Comparison of ENCODE assay signal across 18 cellular contexts in the genomic region with DNA sequence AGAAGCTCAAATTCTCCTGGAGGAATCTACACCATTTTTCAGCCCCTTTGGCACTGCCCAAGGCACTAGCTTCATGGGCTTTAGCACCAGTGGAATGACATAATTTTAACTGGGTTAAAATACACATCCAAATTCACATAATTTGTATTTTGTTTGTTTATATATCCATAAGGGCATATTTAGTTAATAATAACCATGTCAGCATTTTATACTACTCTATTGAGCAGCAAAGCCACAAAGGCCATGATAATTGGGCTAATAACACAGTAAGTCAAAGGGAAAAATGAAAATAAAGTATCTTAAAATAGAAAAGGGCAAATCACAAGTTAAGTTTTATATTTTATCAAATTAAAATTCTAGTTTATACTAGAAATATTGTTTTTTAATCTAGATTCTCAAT.
DNase-seq lines count a peak whose midpoint lies in the region; ATAC-seq, FAIRE-seq and TF ChIP-seq lines count a peak whose summit lies in the region.
"Had no signal": no experiment of that assay in that cellular context is flagged by ENCODE, and none has a peak within 500 bp of the region (broad histone marks: within the 10 kb centered on the region; RNA-seq: fewer than 3 reads in every experiment).

No MANE protein-coding gene starts in this region.

- H3K4me2 ChIP-seq in HepG2 (ENCODE audit: low read depth, low read length): no peak overlapping the region
- no peak overlapping the region for H3K4me2 ChIP-seq in K562 (ENCODE audit: insufficient read depth, low read length)
- H3K4me2 ChIP-seq: BLaER1 treated with 17β-estradiol and CSF1 and Interleukin-3, amounts not matched to agents 10 nM and 100 nM had no signal

- H3K9me3 Mint-ChIP-seq in activated CD4-positive, alpha-beta T cell treated with anti-CD3 and anti-CD28 coated beads for 36 hours (ENCODE audit: low read depth): peaks cover under 1% of the 10 kb centered on the region

- TF ChIP-seq RAD21 in HepG2 (CRISPR knock-in tag; IDR thresholded peaks at IDR 0.05): no peak
- no peak for TF ChIP-seq RAD21 in K562 (CRISPR knock-in tag; conservative IDR thresholded peaks at IDR 0.05 in 1 of 2, IDR thresholded peaks at IDR 0.05 in 1 of 2)

- H2AFZ ChIP-seq in HepG2 (ENCODE audit: low read length): no peak overlapping the region
- no peak overlapping the region for H2AFZ ChIP-seq in K562 (ENCODE audit: low read depth, low read length)

- no peaks in the 10 kb centered on the region for H3K4me1 ChIP-seq in HepG2 (ENCODE audit: insufficient read depth, low read length)
- no peaks in the 10 kb centered on the region for H3K4me1 ChIP-seq in right lobe of liver
- H3K4me1 ChIP-seq in K562 (replicated peaks in 1 of 2; ENCODE audit: control insufficient read depth in 2 of 2, insufficient read depth in 2 of 2, low read length in 2 of 2): no peaks in the 10 kb centered on the region
- H3K4me1 ChIP-seq: BLaER1 treated with 17β-estradiol and CSF1 and Interleukin-3, amounts not matched to agents 10 nM and 100 nM; Caco-2 had no signal

- BruUV-seq in HepG2 (replicated peaks; lab: Mats Ljungman, UMichigan): no TSS peak
- BruUV-seq in K562 (replicated peaks; lab: Mats Ljungman, UMichigan): no TSS peak

- ATAC-seq in HepG2 (no peak), right lobe of liver (no peak), K562 (no peak)
- no peak for ATAC-seq in activated CD4-positive, alpha-beta T cell treated with anti-CD3 and anti-CD28 coated beads for 36 hours
- ATAC-seq: CD8-positive, alpha-beta T cell had no signal

- no peak for TF ChIP-seq EP300 in HepG2 (IDR thresholded peaks at IDR 0.05; ENCODE audit: low read depth in 2 of 2, low read length in 2 of 2)
- no peak for TF ChIP-seq EP300 in HepG2 (CRISPR knock-in tag; IDR thresholded peaks at IDR 0.05; ENCODE audit: borderline replicate concordance)
- no peak for TF ChIP-seq EP300 in K562 (IDR thresholded peaks at IDR 0.05; ENCODE audit: low read length)

- no peaks in the 10 kb centered on the region for H3K36me3 ChIP-seq in HepG2 (replicated peaks in 1 of 2; ENCODE audit: control insufficient read depth in 1 of 2, insufficient read depth in 2 of 2, low read length in 2 of 2)
- H3K36me3 ChIP-seq in right lobe of liver: no peaks in the 10 kb centered on the region
- H3K36me3 ChIP-seq in K562 (ENCODE audit: control insufficient read depth, insufficient read depth, low read length): no peaks in the 10 kb centered on the region
- H3K36me3 ChIP-seq: BLaER1 treated with 17β-estradiol and CSF1 and Interleukin-3, amounts not matched to agents 10 nM and 100 nM had no signal

- H3K79me2 ChIP-seq in HepG2 (ENCODE audit: insufficient read depth, low read length) (no peaks in the 10 kb centered on the region), K562 (ENCODE audit: control insufficient read depth, insufficient read depth, low read length) (no peaks in the 10 kb centered on the region)

- H3K27me3 ChIP-seq in HepG2 (ENCODE audit: control insufficient read depth in 1 of 2, insufficient read depth in 2 of 2, low read length in 2 of 2): no peaks in the 10 kb centered on the region
- H3K27me3 ChIP-seq in right lobe of liver: no peaks in the 10 kb centered on the region
- no peaks in the 10 kb centered on the region for H3K27me3 ChIP-seq in K562 (ENCODE audit: control insufficient read depth in 2 of 2, insufficient read depth in 2 of 2, low read length in 2 of 2)
- H3K27me3 ChIP-seq: BLaER1 treated with 17β-estradiol and CSF1 and Interleukin-3, amounts not matched to agents 10 nM and 100 nM had no signal

- no peaks in the 10 kb centered on the region for H4K20me1 ChIP-seq in HepG2 (ENCODE audit: insufficient read depth, low read length)
- no peaks in the 10 kb centered on the region for H4K20me1 ChIP-seq in K562 (replicated peaks; ENCODE audit: control insufficient read depth, insufficient read depth, low read length)
- H4K20me1 ChIP-seq: BLaER1 treated with 17β-estradiol and CSF1 and Interleukin-3, amounts not matched to agents 10 nM and 100 nM had no signal

- intact Hi-C loops in HepG2 (cut with micrococcal nuclease; ENCODE audit: unreplicated experiment) (no loop called here), right lobe of liver (cut with DNase I) (no loop called here), K562 (cut with micrococcal nuclease) (no loop called here)
- intact Hi-C loops in activated CD4-positive, alpha-beta T cell treated with anti-CD3 and anti-CD28 coated beads for 36 hours (cut with DNase I, micrococcal nuclease): no loop called here

- in situ Hi-C loops in HepG2 (cut with HindIII; ENCODE audit: extremely low pct_ligation_motif_present, low pct_unique_long_range_greater_than_20kb) (no loop called here), K562 (cut with MboI) (no loop called here)

- H3K27me3 Mint-ChIP-seq in activated CD4-positive, alpha-beta T cell treated with anti-CD3 and anti-CD28 coated beads for 36 hours: no peaks in the 10 kb centered on the region
- H3K27me3 Mint-ChIP-seq: B cell; CD4-positive, alpha-beta T cell had no signal

- H3K9me1 ChIP-seq in K562 (ENCODE audit: control insufficient read depth, insufficient read depth, low read length): no peaks in the 10 kb centered on the region

- DNase-seq in HepG2 (ENCODE audit: low spot score) (no peak), right lobe of liver (no peak), K562 (ENCODE audit: extremely low read depth in 1 of 4, low spot score in 3 of 4) (no peak), kidney glomerular epithelial cell (lab: John Stamatoyannopoulos, UW) (no peak)
- no peak for DNase-seq in activated CD4-positive, alpha-beta T cell treated with anti-CD3 and anti-CD28 coated beads for 36 hours
- DNase-seq: AML-193; Caco-2; Calu3; CD4-positive, alpha-beta T cell; CD8-positive, alpha-beta T cell; DMS79 treated with DMSO at 0.1 percent for 48 hours; GF-D8 had no signal

- H3K9me3 ChIP-seq in HepG2 (ENCODE audit: low read length) (no peaks in the 10 kb centered on the region), right lobe of liver (no peaks in the 10 kb centered on the region), K562 (replicated peaks; ENCODE audit: control insufficient read depth, insufficient read depth, low read depth, low read length) (no peaks in the 10 kb centered on the region)
- H3K9me3 ChIP-seq: Caco-2 had no signal

- H3K36me3 Mint-ChIP-seq in activated CD4-positive, alpha-beta T cell treated with anti-CD3 and anti-CD28 coated beads for 36 hours (ENCODE audit: low read depth): no peaks in the 10 kb centered on the region
- H3K36me3 Mint-ChIP-seq: CD8-positive, alpha-beta T cell had no signal

- no peak for TF ChIP-seq POLR2A in HepG2 (IDR thresholded peaks at IDR 0.05; ENCODE audit: insufficient read depth in 1 of 2, low read depth in 2 of 2, low read length in 2 of 2)
- no peak for TF ChIP-seq POLR2A in right lobe of liver (IDR thresholded peaks at IDR 0.05)
- TF ChIP-seq POLR2A in K562 (conservative IDR thresholded peaks at IDR 0.05): no peak

- H3K9ac ChIP-seq in HepG2 (ENCODE audit: insufficient read depth, low read depth, low read length): no peak overlapping the region
- H3K9ac ChIP-seq in K562 (ENCODE audit: insufficient read depth in 1 of 2, low read depth in 2 of 2, low read length in 2 of 2): no peak overlapping the region
- H3K9ac ChIP-seq: BLaER1 treated with 17β-estradiol and CSF1 and Interleukin-3, amounts not matched to agents 10 nM and 100 nM had no signal

- POLR2A ChIA-PET in HepG2 (lab: Yijun Ruan, JAX): no interaction called here
- POLR2A ChIA-PET in K562 (lab: Yijun Ruan, JAX): no interaction called here
- POLR2A ChIA-PET in activated CD4-positive, alpha-beta T cell treated with anti-CD3 and anti-CD28 coated beads for 36 hours (lab: Charles Lee): no interaction called here

- no peak overlapping the region for H3K4me3 Mint-ChIP-seq in activated CD4-positive, alpha-beta T cell treated with anti-CD3 and anti-CD28 coated beads for 36 hours
- H3K4me3 Mint-ChIP-seq: B cell; CD4-positive, alpha-beta T cell; CD8-positive, alpha-beta T cell had no signal

- CTCF ChIA-PET in HepG2 (lab: Yijun Ruan, JAX; ENCODE audit: low intra/inter-chr PET ratio, low total read pairs) (no interaction called here), K562 (lab: Yijun Ruan, JAX; ENCODE audit: low intra/inter-chr PET ratio) (no interaction called here)
- CTCF ChIA-PET in activated CD4-positive, alpha-beta T cell treated with anti-CD3 and anti-CD28 coated beads for 36 hours (lab: Charles Lee): no interaction called here

- H3K4me3 ChIP-seq in HepG2 (replicated peaks in 1 of 3; ENCODE audit: insufficient read depth in 1 of 3, low read depth in 2 of 3, low read length in 3 of 3): no peak overlapping the region
- H3K4me3 ChIP-seq in right lobe of liver: no peak overlapping the region
- no peak overlapping the region for H3K4me3 ChIP-seq in K562
- H3K4me3 ChIP-seq: BLaER1 treated with 17β-estradiol and CSF1 and Interleukin-3, amounts not matched to agents 10 nM and 100 nM had no signal

- no peaks in the 10 kb centered on the region for H3K4me1 Mint-ChIP-seq in activated CD4-positive, alpha-beta T cell treated with anti-CD3 and anti-CD28 coated beads for 36 hours
- H3K4me1 Mint-ChIP-seq: B cell had no signal

- no peak overlapping the region for H3K27ac ChIP-seq in HepG2 (ENCODE audit: extremely low read length, insufficient read depth, low read length)
- H3K27ac ChIP-seq in right lobe of liver: no peak overlapping the region
- H3K27ac ChIP-seq in K562 (ENCODE audit: extremely low read depth, low read depth, low read length): no peak overlapping the region
- H3K27ac ChIP-seq: 22Rv1; BLaER1 treated with 17β-estradiol and CSF1 and Interleukin-3, amounts not matched to agents 10 nM and 100 nM; C4-2B had no signal

- TF ChIP-seq CTCF in HepG2 (CRISPR knock-in tag; IDR thresholded peaks at IDR 0.05): no peak
- TF ChIP-seq CTCF in right lobe of liver (IDR thresholded peaks at IDR 0.05): no peak
- no peak for TF ChIP-seq CTCF in K562 (IDR thresholded peaks at IDR 0.05 in 2 of 3, conservative IDR thresholded peaks at IDR 0.05 in 1 of 3; ENCODE audit: insufficient read depth in 2 of 3, low read depth in 1 of 3, low read length in 3 of 3)

- FAIRE-seq in HepG2 (lab: Jason Lieb, UNC) (no peak), K562 (lab: Jason Lieb, UNC) (no peak)
- FAIRE-seq: GM12891, GM19239 had no signal

- H3K27ac Mint-ChIP-seq in activated CD4-positive, alpha-beta T cell treated with anti-CD3 and anti-CD28 coated beads for 36 hours: no peak overlapping the region
- H3K27ac Mint-ChIP-seq: B cell; CD4-positive, alpha-beta T cell; CD8-positive, alpha-beta T cell had no signal

TF ChIP-seq in HepG2, 621 proteins besides CTCF, POLR2A, EP300 and RAD21:
- TF ChIP-seq MAFF (IDR thresholded peaks at IDR 0.05; ENCODE audit: low read depth, low read length) (peak; percentile 68), CBFB (CRISPR knock-in tag; IDR thresholded peaks at IDR 0.05) (no peak), MAFK (conservative IDR thresholded peaks at IDR 0.05 in 1 of 2, IDR thresholded peaks at IDR 0.05 in 1 of 2; ENCODE audit: low read length in 2 of 2) (peak; percentile 47 to 83; a peak in 3 of 4 replicates)
TF ChIP-seq in HepG2: peak in this region for 2.

TF ChIP-seq in K562, 482 proteins besides CTCF, POLR2A, EP300 and RAD21 (continues in another document):
- TF ChIP-seq ZNF316 (IDR thresholded peaks at IDR 0.05): peak; percentile 34; the same call in 1 of the 2 replicates
- TF ChIP-seq C11orf30 (IDR thresholded peaks at IDR 0.05; ENCODE audit: low read depth): 0 out of 2 replicates have a peak, but pooled peaks have one; percentile 9
- TF ChIP-seq MAFF (IDR thresholded peaks at IDR 0.05; ENCODE audit: low read length): peak; percentile 21; the same call in 1 of the 2 replicates
- no peak for TF ChIP-seq NFIC (IDR thresholded peaks at IDR 0.05)
- no peak for TF ChIP-seq PML (IDR thresholded peaks at IDR 0.05; ENCODE audit: low read length)

Comparison
In these comparisons a context has a peak if more than half of its experiments do, and no peak if none do; other contexts are left out.
1. Of the 241 proteins assayed by ChIP-seq in both HepG2 and K562: peak only in HepG2: MAFK; only in K562: none; in both: MAFF; in neither: 239.